In genomic region chr11:108635106-108635505, GRCh38 we compare ENCODE assay signal across 33 cellular contexts. TPM values are rescaled to one million over a fixed set of nuclear protein-coding genes. Genes with fewer than 3 reads are reported as not detected.
DNase-seq lines count a peak whose midpoint lies in the region; ATAC-seq, FAIRE-seq and TF ChIP-seq lines count a peak whose summit lies in the region.
"Had no signal": no experiment of that assay in that cellular context is flagged by ENCODE, and none has a peak within 500 bp of the region (broad histone marks: within the 10 kb centered on the region; RNA-seq: fewer than 3 reads in every experiment).

No MANE protein-coding gene starts in this region.

- no peak overlapping the region for H2BK120ac ChIP-seq in IMR-90 (ENCODE audit: low read depth, low read length)

- H3K4me1 ChIP-seq in IMR-90 (ENCODE audit: control insufficient read depth, insufficient read depth, low read length) (0 out of 2 replicates have a peak, but pooled peaks cover 2% of the 10 kb centered on the region), lower lobe of right lung (no peaks in the 10 kb centered on the region)
- H3K4me1 ChIP-seq: BLaER1, colonic mucosa, esophagus muscularis mucosa, gastroesophageal sphincter, upper lobe of right lung had no signal

- H3K9me1 ChIP-seq in IMR-90 (ENCODE audit: insufficient read depth, low read length) = no peaks in the 10 kb centered on the region; the same call in 1 of the 2 replicates

- no peak overlapping the region for H2AK9ac ChIP-seq in IMR-90 (replicated peaks; ENCODE audit: low read depth, low read length, poor library complexity)

- no peaks in the 10 kb centered on the region for H3K36me3 ChIP-seq in IMR-90 (ENCODE audit: control insufficient read depth, insufficient read depth, low read length)
- H3K36me3 ChIP-seq in bronchial epithelial cell (ENCODE audit: control insufficient read depth, insufficient read depth, low read length) = no peaks in the 10 kb centered on the region
- H3K36me3 ChIP-seq in lower lobe of right lung = no peaks in the 10 kb centered on the region
- H3K36me3 ChIP-seq: BLaER1, colonic mucosa, esophagus muscularis mucosa, gastroesophageal sphincter, upper lobe of right lung had no signal

- in situ Hi-C loops in IMR-90 (cut with MboI; ENCODE audit: low sequenced_read_pairs) = no loop called here

- no peak for ATAC-seq in IMR-90 (ENCODE audit: low read depth)
- peak; percentile 47 to 87 for ATAC-seq in lower lobe of right lung
- ATAC-seq in GM21447 (IDR thresholded peaks at IDR 0.05; ENCODE audit: unreplicated experiment) = no peak
- ATAC-seq in SK-N-SH treated with all-trans-retinoic acid at 6 μM for 48 hours = no peak
- ATAC-seq in GM19467 (IDR thresholded peaks at IDR 0.05; ENCODE audit: unreplicated experiment) = no peak
- ATAC-seq: activated naive CD8-positive, alpha-beta T cell treated with anti-CD3 and anti-CD28 coated beads, Interleukin-2, amount 50 U/mL, for 24 hours; gastroesophageal sphincter; GM12878; HepG2; Right ventricle myocardium inferior; upper lobe of right lung; WTC11 had no signal

- H2AK5ac ChIP-seq in IMR-90 (ENCODE audit: low read depth, low read length) = no peak overlapping the region

- no peak for FAIRE-seq in bronchial epithelial cell (lab: Jason Lieb, UNC)
- FAIRE-seq: A204.1, GM12878, HepG2, islet of Langerhans had no signal

- H4K20me1 ChIP-seq in IMR-90 (ENCODE audit: insufficient read depth, low read length) = no peaks in the 10 kb centered on the region
- H4K20me1 ChIP-seq: BLaER1 had no signal

- no peak for TF ChIP-seq RAD21 in IMR-90 (IDR thresholded peaks at IDR 0.05; ENCODE audit: low read length)

- no peak overlapping the region for H4K91ac ChIP-seq in IMR-90 (ENCODE audit: insufficient read depth, low read depth, low read length)

- dilution Hi-C loops in IMR-90 (cut with HindIII; ENCODE audit: low sequenced_read_pairs, unreplicated experiment) = no loop called here

- H3K14ac ChIP-seq in IMR-90 (replicated peaks; ENCODE audit: low read depth, low read length) = no peak overlapping the region

- CTCF ChIA-PET in IMR-90 (lab: Yijun Ruan, JAX) = interaction anchor here (0.7 kb wide), 1 partner anchor 11 kb away, joined by 3 read pairs; no protein-coding TSS in a partner anchor
- CTCF ChIA-PET in activated CD4-positive, alpha-beta memory T cell treated with anti-CD3 and anti-CD28 coated beads for 36 hours (lab: Charles Lee) = interaction anchor here (0.6 to 1.1 kb wide), 2 partner anchors 23 to 517 kb away, joined by 3 read pairs; no protein-coding TSS in a partner anchor

- BruUV-seq in IMR-90 (replicated peaks; lab: Mats Ljungman, UMichigan) = no TSS peak

- H2AFZ ChIP-seq in IMR-90 (replicated peaks; ENCODE audit: low read length, poor library complexity) = no peak overlapping the region

- peaks cover 5% of the 10 kb centered on the region; the same call in 1 of the 2 replicates for H3K27me3 ChIP-seq in IMR-90 (ENCODE audit: control insufficient read depth, insufficient read depth, low read length)
- H3K27me3 ChIP-seq in bronchial epithelial cell (ENCODE audit: control insufficient read depth, insufficient read depth, low read length) = no peaks in the 10 kb centered on the region
- H3K27me3 ChIP-seq in lower lobe of right lung (ENCODE audit: low read depth) = no peaks in the 10 kb centered on the region
- H3K27me3 ChIP-seq: BLaER1, colonic mucosa, esophagus muscularis mucosa, gastroesophageal sphincter, upper lobe of right lung had no signal

- no peak for TF ChIP-seq POLR2A in IMR-90 (IDR thresholded peaks at IDR 0.05; ENCODE audit: low read depth, low read length)

- no peaks in the 10 kb centered on the region for H3K79me1 ChIP-seq in IMR-90 (ENCODE audit: low read depth in 1 of 2, low read length in 2 of 2)

- H3K36me3 Mint-ChIP-seq in activated CD4-positive, alpha-beta memory T cell treated with anti-CD3 and anti-CD28 coated beads for 36 hours = no peaks in the 10 kb centered on the region
- H3K36me3 Mint-ChIP-seq: WTC11 had no signal

- H3K4ac ChIP-seq in IMR-90 (ENCODE audit: low read depth, low read length) = no peak overlapping the region

- peaks cover 2% of the 10 kb centered on the region for H3K4me1 Mint-ChIP-seq in activated CD4-positive, alpha-beta memory T cell treated with anti-CD3 and anti-CD28 coated beads for 36 hours (ENCODE audit: low read depth)
- H3K4me1 Mint-ChIP-seq: activated CD4-positive, alpha-beta memory T cell treated with anti-CD3 and anti-CD28 coated beads, Interleukin-2, amount 10 ng/mL, durations not matched to agents 7 days and 5 days had no signal

- no peak overlapping the region for H3K27ac ChIP-seq in IMR-90 (ENCODE audit: insufficient read depth, low read length)
- no peak overlapping the region for H3K27ac ChIP-seq in lower lobe of right lung
- H3K27ac ChIP-seq: BLaER1, colonic mucosa, esophagus muscularis mucosa, gastroesophageal sphincter, upper lobe of right lung had no signal

- H3K23ac ChIP-seq in IMR-90 (ENCODE audit: low read depth, low read length) = no peak overlapping the region

- H4K8ac ChIP-seq in IMR-90 (ENCODE audit: low read depth in 2 of 2, low read length in 2 of 2) = no peak overlapping the region

- H3K9me3 ChIP-seq in IMR-90 (ENCODE audit: control insufficient read depth, insufficient read depth, low read length) (no peaks in the 10 kb centered on the region), lower lobe of right lung (no peaks in the 10 kb centered on the region)
- H3K9me3 ChIP-seq: BLaER1, colonic mucosa, esophagus muscularis mucosa, gastroesophageal sphincter, upper lobe of right lung had no signal

- no peak overlapping the region for H3K4me3 ChIP-seq in IMR-90 (ENCODE audit: insufficient read depth, low read depth, low read length)
- no peak overlapping the region for H3K4me3 ChIP-seq in bronchial epithelial cell (ENCODE audit: low read depth, low read length)
- no peak overlapping the region for H3K4me3 ChIP-seq in lower lobe of right lung
- H3K4me3 ChIP-seq: BLaER1, colonic mucosa, esophagus muscularis mucosa, gastroesophageal sphincter, GM12878, skin epidermis, upper lobe of right lung had no signal

- no peak overlapping the region for H3K27ac Mint-ChIP-seq in activated CD4-positive, alpha-beta memory T cell treated with anti-CD3 and anti-CD28 coated beads for 36 hours
- H3K27ac Mint-ChIP-seq: activated CD4-positive, alpha-beta memory T cell treated with anti-CD3 and anti-CD28 coated beads, Interleukin-2, amount 10 ng/mL, durations not matched to agents 7 days and 5 days; activated naive CD8-positive, alpha-beta T cell treated with anti-CD3 and anti-CD28 coated beads, Interleukin-2, amount 50 U/mL, for 24 hours; progenitor cell of endocrine pancreas; WTC11 had no signal

- H3K27me3 Mint-ChIP-seq in activated CD4-positive, alpha-beta memory T cell treated with anti-CD3 and anti-CD28 coated beads for 36 hours = peaks cover 4% of the 10 kb centered on the region
- H3K27me3 Mint-ChIP-seq: progenitor cell of endocrine pancreas had no signal

- POLR2A ChIA-PET in IMR-90 (lab: Charles Lee; ENCODE audit: unreplicated experiment) = no interaction called here
- POLR2A ChIA-PET in activated CD4-positive, alpha-beta memory T cell treated with anti-CD3 and anti-CD28 coated beads for 36 hours (lab: Charles Lee) = no interaction called here

- no peaks in the 10 kb centered on the region for H3K9me3 Mint-ChIP-seq in activated CD4-positive, alpha-beta memory T cell treated with anti-CD3 and anti-CD28 coated beads for 36 hours
- H3K9me3 Mint-ChIP-seq: activated CD4-positive, alpha-beta memory T cell treated with anti-CD3 and anti-CD28 coated beads, Interleukin-2, amount 10 ng/mL, durations not matched to agents 7 days and 5 days; activated naive CD8-positive, alpha-beta T cell treated with anti-CD3 and anti-CD28 coated beads, Interleukin-2, amount 50 U/mL, for 24 hours had no signal

- no peak overlapping the region for H3K18ac ChIP-seq in IMR-90 (ENCODE audit: low read depth, low read length)

- no peak overlapping the region for H3K4me3 Mint-ChIP-seq in activated CD4-positive, alpha-beta memory T cell treated with anti-CD3 and anti-CD28 coated beads for 36 hours
- H3K4me3 Mint-ChIP-seq: activated CD4-positive, alpha-beta memory T cell treated with anti-CD3 and anti-CD28 coated beads, Interleukin-2, amount 10 ng/mL, durations not matched to agents 7 days and 5 days; activated naive CD8-positive, alpha-beta T cell treated with anti-CD3 and anti-CD28 coated beads, Interleukin-2, amount 50 U/mL, for 24 hours; WTC11 had no signal

- peak; percentile 4 for DNase-seq in AG08396 (ENCODE audit: low spot score)
- peak; percentile 16 for DNase-seq in IMR-90
- DNase-seq in bronchial epithelial cell (ENCODE audit: low read depth) = peak; percentile 83
- DNase-seq in lower lobe of right lung = no peak
- no peak for DNase-seq in activated CD4-positive, alpha-beta memory T cell treated with anti-CD3 and anti-CD28 coated beads for 36 hours
- DNase-seq: activated CD4-positive, alpha-beta memory T cell treated with anti-CD3 and anti-CD28 coated beads, Interleukin-2, amount 10 ng/mL, durations not matched to agents 7 days and 5 days; activated effector memory CD4-positive, alpha-beta T cell treated with anti-CD3 and anti-CD28 coated beads, Interleukin-2, amount 50 U/mL, for 16 hours; activated naive CD8-positive, alpha-beta T cell treated with anti-CD3 and anti-CD28 coated beads, Interleukin-2, amount 50 U/mL, for 24 hours; colonic mucosa; DMS79 treated with DMSO at 0.1 percent for 48 hours; effector memory CD4-positive, alpha-beta T cell; H7; hypothalamus; NCI-H1105; NCI-H2029; NCI-H345; NCI-H774; stimulated activated CD4-positive, alpha-beta T cell treated with anti-CD3 and anti-CD28 coated beads, Interleukin-1b, Interleukin-23, amount 100 ng/mL, for 48 hours; upper lobe of right lung had no signal

- H3K9ac ChIP-seq in IMR-90 (ENCODE audit: low read depth, low read length) = no peak overlapping the region
- H3K9ac ChIP-seq: BLaER1 had no signal

- no peak overlapping the region for H2BK15ac ChIP-seq in IMR-90 (ENCODE audit: low read depth, low read length)

- no peak overlapping the region for H3K56ac ChIP-seq in IMR-90 (ENCODE audit: extremely low read depth, insufficient read depth, low read length)

- no peak overlapping the region for H4K5ac ChIP-seq in IMR-90 (ENCODE audit: low read depth, low read length)

- intact Hi-C loops in IMR-90 (cut with micrococcal nuclease) (no loop called here), lower lobe of right lung (cut with DNase I) (no loop called here)
- intact Hi-C loops in activated CD4-positive, alpha-beta memory T cell treated with anti-CD3 and anti-CD28 coated beads for 36 hours (cut with micrococcal nuclease) = no loop called here

- H2BK20ac ChIP-seq in IMR-90 (ENCODE audit: low read depth, low read length) = no peak overlapping the region

- TF ChIP-seq CTCF in IMR-90 (conservative IDR thresholded peaks at IDR 0.05; ENCODE audit: low read depth, low read length) (no peak), bronchial epithelial cell (IDR thresholded peaks at IDR 0.05; ENCODE audit: insufficient read depth, low read length, severe bottlenecking) (no peak), lower lobe of right lung (IDR thresholded peaks at IDR 0.05) (no peak)

- no peak overlapping the region for H3K4me2 ChIP-seq in IMR-90 (ENCODE audit: low read depth, low read length)
- H3K4me2 ChIP-seq: BLaER1 had no signal

- H2BK5ac ChIP-seq in IMR-90 (ENCODE audit: low read depth, low read length, poor library complexity, severe bottlenecking) = no peak overlapping the region

RNA-seq across cellular contexts. Expression of gene DDX10, which starts 29.8 kb away (rescaled TPM):
- total RNA-seq in IMR-90 (2012; rRNA removed) (28.1 and 31.9 TPM in 2 replicates), bronchial epithelial cell (67.4 and 90.1 TPM in 2 replicates), lower lobe of right lung (21.1 TPM)
- 20.0 and 20.2 TPM in 2 replicates for polyA plus RNA-seq in IMR-90 (2012; rRNA removed)
- polyA plus RNA-seq in IMR-90 (2012; cell fraction: cytosol; rRNA removed) = 6.0 and 18.7 TPM in 2 replicates
- polyA plus RNA-seq in IMR-90 (2012; cell fraction: nucleus; rRNA removed; ENCODE audit: low replicate concordance) = 5.3 and 41.9 TPM in 2 replicates
- total RNA-seq in activated CD4-positive, alpha-beta memory T cell treated with anti-CD3 and anti-CD28 coated beads for 36 hours = 10 to 100 TPM; 34.8 to 37.7 TPM

RNA-seq across cellular contexts. Expression of gene EXPH5, which starts 41.5 kb away (rescaled TPM):
- total RNA-seq in IMR-90 (2012; rRNA removed) (0.56 and 0.72 TPM in 2 replicates), bronchial epithelial cell (7.6 and 22.3 TPM in 2 replicates), lower lobe of right lung (34.9 TPM)
- polyA plus RNA-seq in IMR-90 (2012; rRNA removed) = 0.04 and 0.05 TPM in 2 replicates
- polyA plus RNA-seq in IMR-90 (2012; cell fraction: cytosol; rRNA removed) = 0.01 TPM in 2 replicates
- polyA plus RNA-seq in IMR-90 (2012; cell fraction: nucleus; rRNA removed; ENCODE audit: low replicate concordance) = 0.03 and 0.11 TPM in 2 replicates
- 1 to 10 TPM; 1.4 to 1.8 TPM for total RNA-seq in activated CD4-positive, alpha-beta memory T cell treated with anti-CD3 and anti-CD28 coated beads for 36 hours

Comparison
In these comparisons a context has a peak if more than half of its experiments do, and no peak if none do; other contexts are left out.
1. DNase-seq: peak in AG08396 (single experiment), IMR-90 (single experiment) and bronchial epithelial cell (single experiment); none in lower lobe of right lung (single experiment) and activated CD4-positive, alpha-beta memory T cell treated with anti-CD3 and anti-CD28 coated beads for 36 hours (single experiment).
2. ATAC-seq: peak in lower lobe of right lung (2 of 2); none in IMR-90 (single experiment), GM21447 (single experiment), SK-N-SH treated with all-trans-retinoic acid at 6 μM for 48 hours (single experiment) and GM19467 (single experiment).